Comparison of ENCODE assay signal across 1 cellular context in the genomic region with DNA sequence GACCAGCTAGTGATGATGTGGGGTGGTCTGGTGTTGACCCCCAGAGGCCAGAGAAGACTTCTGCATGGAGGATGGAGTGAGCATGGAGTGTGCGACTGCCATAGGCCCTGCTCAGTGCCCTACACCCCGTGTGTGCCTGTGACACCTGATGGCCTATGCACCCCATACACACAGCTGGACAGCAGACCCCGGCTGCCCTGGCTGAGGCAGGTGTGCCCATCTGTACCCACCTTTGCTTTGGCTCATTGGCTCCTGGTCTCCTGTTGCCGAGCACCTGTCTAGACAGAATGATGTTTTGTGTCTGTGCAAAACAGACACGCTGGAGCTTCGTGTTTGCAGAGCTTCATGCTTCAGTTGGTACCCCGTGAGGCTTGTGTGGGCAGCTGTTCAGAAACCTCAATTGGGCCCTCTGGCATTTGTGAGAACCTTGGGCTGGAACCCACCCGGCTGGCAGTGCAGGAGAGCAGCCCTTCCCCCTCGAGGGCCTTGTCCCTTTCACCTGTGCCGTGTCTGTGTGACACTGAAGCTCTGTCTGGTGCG.
TF ChIP-seq lines count a peak whose summit lies in the region.

No MANE protein-coding gene starts in this region.

TF ChIP-seq in H1, 55 proteins besides CTCF, POLR2A, EP300 and RAD21 (continued from another document):
- TF ChIP-seq ZNF274 (IDR thresholded peaks at IDR 0.05; ENCODE audit: borderline replicate concordance, extremely low read depth, low read length): no peak
- TF ChIP-seq BACH1 (IDR thresholded peaks at IDR 0.05; ENCODE audit: low read length): no peak
- TF ChIP-seq RNF2 (IDR thresholded peaks at IDR 0.05; ENCODE audit: borderline replicate concordance, low read depth, low read length, missing control alignments, poor library complexity, severe bottlenecking): no peak
- no peak for TF ChIP-seq TBP (IDR thresholded peaks at IDR 0.05; ENCODE audit: low read depth, low read length)
- no peak for TF ChIP-seq GABPA (IDR thresholded peaks at IDR 0.05; ENCODE audit: borderline replicate concordance, insufficient read depth, low read length)
- TF ChIP-seq POU5F1 (IDR thresholded peaks at IDR 0.05; ENCODE audit: low read depth, low read length): no peak
- TF ChIP-seq RBBP5 (IDR thresholded peaks at IDR 0.05; ENCODE audit: borderline replicate concordance, low read depth, low read length): no peak
- no peak for TF ChIP-seq TAF7 (optimal IDR thresholded peaks at IDR 0.05; ENCODE audit: borderline replicate concordance, low read depth, low read length)
- no peak for TF ChIP-seq CTBP2 (IDR thresholded peaks at IDR 0.05; ENCODE audit: borderline replicate concordance, insufficient read depth, insufficient read length, low read length)
- TF ChIP-seq SP4 (IDR thresholded peaks at IDR 0.05; ENCODE audit: low read length): no peak
- TF ChIP-seq PHF8 (conservative IDR thresholded peaks at IDR 0.05; ENCODE audit: low read depth, low read length): no peak
- no peak for TF ChIP-seq RXRA (IDR thresholded peaks at IDR 0.05; ENCODE audit: insufficient read depth, low read depth, low read length)
- TF ChIP-seq KDM4A (IDR thresholded peaks at IDR 0.05; ENCODE audit: low read depth, low read length, severe bottlenecking): no peak
